ENCODE assay signal across 1 cellular context in genomic region chr20:47318027-47318595, GRCh38.
TF ChIP-seq lines count a peak whose summit lies in the region.

No MANE protein-coding gene starts in this region.

TF ChIP-seq in WTC11, 78 proteins besides CTCF, POLR2A, EP300 and RAD21 (continued from another document):
- peak; percentile 75; the same call in 1 of the 2 replicates for TF ChIP-seq FOXP4 (CRISPR knock-in tag; IDR thresholded peaks at IDR 0.05)
